ENCODE assay signal across 19 cellular contexts in genomic region chr6:89675949-89676753, GRCh38. TPM values are rescaled to one million over a fixed set of nuclear protein-coding genes. Genes with fewer than 3 reads are reported as not detected.
DNase-seq lines count a peak whose midpoint lies in the region; ATAC-seq and TF ChIP-seq lines count a peak whose summit lies in the region.
"Had no signal": no experiment of that assay in that cellular context is flagged by ENCODE, and none has a peak within 500 bp of the region (broad histone marks: within the 10 kb centered on the region; RNA-seq: fewer than 3 reads in every experiment).

No MANE protein-coding gene starts in this region.

- no peak overlapping the region for H3K4me3 ChIP-seq in heart right ventricle
- H3K4me3 ChIP-seq: esophagus muscularis mucosa, mucosa of descending colon, neural progenitor cell, PC-9 had no signal

- H3K27me3 ChIP-seq in heart right ventricle: no peaks in the 10 kb centered on the region
- H3K27me3 ChIP-seq: esophagus muscularis mucosa, neural progenitor cell had no signal

- H3K4me1 ChIP-seq in heart right ventricle: peaks cover 0 to 39% (median 21%) of the 10 kb centered on the region in 9 donors
- H3K4me1 ChIP-seq: neural progenitor cell had no signal

- DNase-seq in Right ventricle myocardium inferior (ENCODE audit: missing footprints) (no peak), cardiac septum (ENCODE audit: low spot score) (no peak), cerebellum (ENCODE audit: low spot score) (peak; percentile 28), heart right ventricle (peak in 1 of 2 donors; percentile 36), NCI-H2107 treated with DMSO at 0.1 percent for 48 hours (lab: John Stamatoyannopoulos, UW; ENCODE audit: unreplicated experiment) (no peak), KG1 (lab: John Stamatoyannopoulos, UW) (no peak), ureter (ENCODE audit: low spot score) (no peak)
- DNase-seq: activated naive CD8-positive, alpha-beta T cell treated with anti-CD3 and anti-CD28 coated beads for 36 hours; CD8-positive, alpha-beta memory T cell; mucosa of descending colon; NCI-H1436 treated with DMSO at 0.1 percent for 48 hours; PC-9; stimulated activated CD4-positive, alpha-beta T cell treated with anti-CD3 and anti-CD28 coated beads, Interleukin-15, amount 100 ng/mL, for 24 hours; T-helper 9 cell had no signal

- intact Hi-C loops in Right ventricle myocardium inferior (cut with DNase I): no loop called here
- intact Hi-C loops in cardiac septum (cut with DNase I): no loop called here
- intact Hi-C loops in heart right ventricle (cut with DNase I): no loop called here

- H3K27ac ChIP-seq in heart right ventricle: peak overlapping the region in 5 of 10 donors; percentile 11 to 42 (median 29)
- H3K27ac ChIP-seq: 22Rv1, esophagus muscularis mucosa, neural progenitor cell, PC-9 had no signal

- WGBS in heart right ventricle, 2 donors: 32 to 34% methylated on average over 7 of the region's 7 CpGs

- peaks cover 0 to 100% (median 41%) of the 10 kb centered on the region in 9 donors for H3K36me3 ChIP-seq in heart right ventricle

- H3K9me3 ChIP-seq in heart right ventricle: no peaks in the 10 kb centered on the region
- H3K9me3 ChIP-seq: esophagus muscularis mucosa, mucosa of descending colon had no signal

- peak; percentile 39 for ATAC-seq in Right ventricle myocardium inferior
- peak in 7 of 8 donors; percentile 27 to 65 (median 54) for ATAC-seq in heart right ventricle
- ATAC-seq in GM18867 (IDR thresholded peaks at IDR 0.05; ENCODE audit: unreplicated experiment): no peak
- ATAC-seq: mucosa of descending colon; stimulated activated memory B cell treated with anti-CD40 and anti-IgM and Interleukin-4, amounts not matched to agents 10 μg/mL and 1 μg/mL and 100 μg/mL, for 72 hours had no signal

- TF ChIP-seq CTCF in heart right ventricle (IDR thresholded peaks at IDR 0.05): no peak

RNA-seq across cellular contexts. Expression of gene LYRM2, which starts 37.6 kb away (rescaled TPM):
- total RNA-seq in Right ventricle myocardium inferior (33.2 TPM), cardiac septum (36.2 TPM), cerebellum (22.0 TPM), heart right ventricle (10 to 100 TPM; 36.2 to 58.2 (median 46.9) TPM), ureter (57.1 TPM)
- 10 to 100 TPM; 10.9 to 16.4 TPM for polyA plus RNA-seq in heart right ventricle
